Comparison of ENCODE assay signal across 11 cellular contexts in the genomic region with DNA sequence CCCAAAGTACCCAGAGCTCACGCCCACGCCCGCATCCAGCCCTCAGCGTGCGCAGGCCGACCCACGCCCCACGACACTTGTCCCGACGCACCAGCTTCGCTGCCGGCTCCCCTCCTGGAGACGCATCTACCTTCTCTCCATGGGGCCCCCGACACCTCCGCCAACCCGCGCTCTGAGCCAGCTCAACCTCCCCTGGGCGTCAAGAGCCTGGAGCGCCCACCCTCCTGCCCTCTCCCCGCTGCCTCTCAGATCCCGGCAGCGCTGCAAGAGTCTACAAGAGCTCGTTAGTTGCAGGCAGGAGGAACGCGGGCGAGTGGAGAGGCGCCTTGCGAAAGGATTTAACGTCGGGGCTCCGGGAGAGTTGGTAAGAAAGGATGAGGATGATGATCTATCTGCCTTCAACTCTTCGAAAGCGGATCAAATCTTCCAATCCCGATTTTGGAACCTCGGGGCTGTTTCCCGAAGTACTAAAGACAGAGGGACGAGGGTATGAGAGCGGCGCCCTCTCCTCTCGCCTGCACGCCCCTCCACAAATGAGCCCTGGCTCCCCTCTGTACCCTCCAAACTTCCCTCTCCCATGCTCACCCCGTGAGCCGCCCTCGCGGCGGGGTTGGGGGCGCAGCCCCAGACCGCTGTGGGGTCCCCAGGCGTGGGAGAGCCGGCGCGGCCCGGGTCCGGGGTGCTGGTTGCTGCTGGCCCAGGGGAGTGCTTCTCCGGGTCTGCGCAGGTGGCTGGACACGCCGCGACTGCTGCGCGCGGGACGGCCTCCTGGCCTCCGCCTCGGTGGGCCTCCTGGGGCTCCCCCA. TPM values are rescaled to one million over a fixed set of nuclear protein-coding genes. Genes with fewer than 3 reads are reported as not detected.
DNase-seq lines count a peak whose midpoint lies in the region; ATAC-seq, FAIRE-seq and TF ChIP-seq lines count a peak whose summit lies in the region.
"Had no signal": no experiment of that assay in that cellular context is flagged by ENCODE, and none has a peak within 500 bp of the region (broad histone marks: within the 10 kb centered on the region; RNA-seq: fewer than 3 reads in every experiment).

No MANE protein-coding gene starts in this region.

- TF ChIP-seq EP300 in upper lobe of left lung (IDR thresholded peaks at IDR 0.05), result no peak

- DNase-seq in activated naive CD4-positive, alpha-beta T cell treated with anti-CD3 and anti-CD28 coated beads, Interleukin-2, amount 10 ng/mL, durations not matched to agents 7 days and 5 days, result no peak
- DNase-seq in activated naive CD4-positive, alpha-beta T cell treated with anti-CD3 and anti-CD28 coated beads, Interleukin-2, amount 50 U/mL, for 16 hours, result no peak
- DNase-seq in dorsolateral prefrontal cortex (no peak), upper lobe of left lung (peak in 1 of 2 donors; percentile 87), globus pallidus (ENCODE audit: low spot score) (no peak), D721Med (ENCODE audit: insufficient read length, low spot score) (no peak)
- DNase-seq in stimulated activated CD4-positive, alpha-beta T cell treated with anti-CD3 and anti-CD28 coated beads, Interleukin-12 subunit alpha, Interleukin-12 subunit beta, amount 100 ng/mL, for 4 hours, result no peak
- DNase-seq: DND-41, hypothalamus had no signal

- no peak overlapping the region for H3K27ac Mint-ChIP-seq in activated naive CD4-positive, alpha-beta T cell treated with anti-CD3 and anti-CD28 coated beads, Interleukin-2, amount 10 ng/mL, durations not matched to agents 7 days and 5 days
- H3K27ac Mint-ChIP-seq: activated CD4-positive, alpha-beta T cell treated with anti-CD3 and anti-CD28 coated beads for 36 hours had no signal

- no peak for FAIRE-seq in D721Med (lab: Jason Lieb, UNC)

- CTCF ChIA-PET in activated naive CD4-positive, alpha-beta T cell treated with anti-CD3 and anti-CD28 coated beads, Interleukin-2, amount 10 ng/mL, durations not matched to agents 7 days and 5 days (lab: Charles Lee), result interaction anchor here (0.7 to 3.0 kb wide), 15 partner anchors 13 to 269 kb away, joined by 3 to 26 read pairs (median 3); a partner anchor contains a TSS

- no peaks in the 10 kb centered on the region for H3K9me3 Mint-ChIP-seq in activated naive CD4-positive, alpha-beta T cell treated with anti-CD3 and anti-CD28 coated beads, Interleukin-2, amount 10 ng/mL, durations not matched to agents 7 days and 5 days

- TF ChIP-seq POLR2A in upper lobe of left lung (IDR thresholded peaks at IDR 0.05), result no peak

- H3K27ac ChIP-seq in dorsolateral prefrontal cortex (no peak overlapping the region), mesodermal cell (ENCODE audit: low read depth, low read length, severe bottlenecking) (no peak overlapping the region), upper lobe of left lung (peak overlapping the region; percentile 40 to 56 (median 48))

- 34 to 45% methylated on average over 47 to 51 of the region's 65 CpGs for WGBS in mesodermal cell (ENCODE audit: insufficient coverage in 2 of 2), 2 experiments
- 38 to 41% methylated on average over 29 to 40 of the region's 65 CpGs for WGBS in upper lobe of left lung, 2 donors

- peak overlapping the region; percentile 27 for H3K4me3 Mint-ChIP-seq in activated naive CD4-positive, alpha-beta T cell treated with anti-CD3 and anti-CD28 coated beads, Interleukin-2, amount 10 ng/mL, durations not matched to agents 7 days and 5 days

- peak in 1 of 2 donors; percentile 2 for ATAC-seq in upper lobe of left lung (ENCODE audit: low FRiP score in 2 of 2)
- ATAC-seq: activated CD4-positive, alpha-beta T cell treated with anti-CD3 and anti-CD28 coated beads for 36 hours had no signal

- H3K36me3 ChIP-seq in mesodermal cell (ENCODE audit: control insufficient read depth, insufficient read depth, low read length) (peaks cover 2% of the 10 kb centered on the region), upper lobe of left lung (no peaks in the 10 kb centered on the region)

- no peaks in the 10 kb centered on the region for H3K36me3 Mint-ChIP-seq in activated naive CD4-positive, alpha-beta T cell treated with anti-CD3 and anti-CD28 coated beads, Interleukin-2, amount 10 ng/mL, durations not matched to agents 7 days and 5 days

- no peak for TF ChIP-seq CTCF in dorsolateral prefrontal cortex (IDR thresholded peaks at IDR 0.05 in 54 of 56, conservative IDR thresholded peaks at IDR 0.05 in 2 of 56; ENCODE audit: low read depth in 1 of 56, partially characterized antibody in 56 of 56)
- no peak for TF ChIP-seq CTCF in upper lobe of left lung (IDR thresholded peaks at IDR 0.05)
- no peak for TF ChIP-seq CTCF in D721Med (IDR thresholded peaks at IDR 0.05; ENCODE audit: insufficient read depth, missing control alignments)

- H3K27me3 ChIP-seq in dorsolateral prefrontal cortex (peaks cover 0 to 50% (median 25%) of the 10 kb centered on the region in 45 donors), upper lobe of left lung (peaks cover 0 to 19% (median 5%) of the 10 kb centered on the region in 4 donors)

- intact Hi-C loops in dorsolateral prefrontal cortex (cut with DNase I), result loop anchor here (5.0 to 10.0 kb wide), 4 partner anchors 109 to 249 kb away; no protein-coding TSS in a partner anchor

- peaks cover 79% of the 10 kb centered on the region for H3K27me3 Mint-ChIP-seq in activated naive CD4-positive, alpha-beta T cell treated with anti-CD3 and anti-CD28 coated beads, Interleukin-2, amount 10 ng/mL, durations not matched to agents 7 days and 5 days

- peaks cover 23% of the 10 kb centered on the region for H3K4me1 ChIP-seq in mesodermal cell (ENCODE audit: control insufficient read depth, insufficient read depth, low read length, poor library complexity, severe bottlenecking)
- peaks cover 23 to 35% (median 26%) of the 10 kb centered on the region in 4 donors for H3K4me1 ChIP-seq in upper lobe of left lung

- peak overlapping the region in 50 of 59 donors; percentile 34 to 75 (median 61) for H3K4me3 ChIP-seq in dorsolateral prefrontal cortex
- H3K4me3 ChIP-seq in mesodermal cell (ENCODE audit: extremely low read depth, insufficient read depth, low read length, poor library complexity, severe bottlenecking), result peak overlapping the region; percentile 62
- peak overlapping the region; percentile 31 to 89 (median 58) for H3K4me3 ChIP-seq in upper lobe of left lung

- H3K9me3 ChIP-seq in mesodermal cell (ENCODE audit: control insufficient read depth, low read length) (no peaks in the 10 kb centered on the region), upper lobe of left lung (no peaks in the 10 kb centered on the region)

- peaks cover 27% of the 10 kb centered on the region for H3K4me1 Mint-ChIP-seq in activated naive CD4-positive, alpha-beta T cell treated with anti-CD3 and anti-CD28 coated beads, Interleukin-2, amount 10 ng/mL, durations not matched to agents 7 days and 5 days

RNA-seq across cellular contexts. Expression of a gene that starts 1.0 kb away (rescaled TPM):
- total RNA-seq in dorsolateral prefrontal cortex (10 to 100 TPM in 2 of 120 experiments, 1 to 10 TPM in 112, under 1 TPM in 6; 0.43 to 16.5 (median 2.3) TPM), upper lobe of left lung (100 to 1,000 TPM in 2 of 6 donors, 10 to 100 TPM in 4; 19.7 to 136 (median 77.6) TPM)
- polyA plus RNA-seq in mesodermal cell (2013, experiment 1 of 2), result 29.7 TPM
- 26.6 TPM for polyA plus RNA-seq in mesodermal cell (2013, experiment 2 of 2)

Comparison
In these comparisons a context has a peak if more than half of its experiments do, and no peak if none do; other contexts are left out.
1. H3K27ac ChIP-seq: peak in upper lobe of left lung (4 of 4); none in dorsolateral prefrontal cortex (0 of 59) and mesodermal cell (single experiment).
2. Peak in every context shown above with its lines, with median percentiles within 50 percentile points of each other: H3K4me3 ChIP-seq.